21 cellular contexts compared by ENCODE assay signal in genomic region chr15:66078196-66078928, GRCh38.
DNase-seq lines count a peak whose midpoint lies in the region; ATAC-seq, FAIRE-seq and TF ChIP-seq lines count a peak whose summit lies in the region.
"Had no signal": no experiment of that assay in that cellular context is flagged by ENCODE, and none has a peak within 500 bp of the region (broad histone marks: within the 10 kb centered on the region; RNA-seq: fewer than 3 reads in every experiment).

No MANE protein-coding gene starts in this region.

- 78% methylated on average over 18 of the region's 20 CpGs; no CpG with 5 or more reads in 1 of the 2 experiments for WGBS in H1 (ENCODE audit: extremely low coverage in 1 of 2, insufficient coverage in 1 of 2, insufficient read length in 1 of 2, insufficient replicate concordance in 2 of 2, low coverage in 1 of 2, low lambda C conversion rate in 2 of 2, missing lambda C conversion rate in 1 of 2), 2 experiments

- no peaks in the 10 kb centered on the region for H3F3A ChIP-seq in GM23338 (replicated peaks; ENCODE audit: low read depth)

- H3K4me3 ChIP-seq in GM23338 (no peak overlapping the region), H1 (ENCODE audit: extremely low read depth in 1 of 4, insufficient read depth in 2 of 4, low read depth in 3 of 4, low read length in 4 of 4) (no peak overlapping the region)
- H3K4me3 ChIP-seq: heart left ventricle, lung, tibial artery had no signal

- no peak overlapping the region for H3K4ac ChIP-seq in H1 (replicated peaks; ENCODE audit: insufficient read length, low read depth, low read length)

- H3K36me3 Mint-ChIP-seq in GM23338 (ENCODE audit: low read depth) = no peaks in the 10 kb centered on the region
- no peaks in the 10 kb centered on the region for H3K36me3 Mint-ChIP-seq in activated CD8-positive, alpha-beta memory T cell treated with anti-CD3 and anti-CD28 coated beads, Interleukin-2, amount 10 ng/mL, durations not matched to agents 7 days and 5 days
- H3K36me3 Mint-ChIP-seq: immature natural killer cell; naive thymus-derived CD4-positive, alpha-beta T cell had no signal

- no peak for FAIRE-seq in H1 (lab: Jason Lieb, UNC)
- FAIRE-seq: H54 had no signal

- 0 out of 2 replicates have a peak overlapping the region, but pooled peaks have one; percentile 13 for H2BK15ac ChIP-seq in H1 (ENCODE audit: low read length)

- no peaks in the 10 kb centered on the region for H3K9me2 ChIP-seq in GM23338 (ENCODE audit: insufficient read depth)

- no peaks in the 10 kb centered on the region for H3K79me2 ChIP-seq in GM23338 (replicated peaks; ENCODE audit: insufficient read depth)
- H3K79me2 ChIP-seq in H1 (ENCODE audit: control insufficient read depth in 1 of 2, insufficient read depth in 2 of 2, low read length in 2 of 2) = no peaks in the 10 kb centered on the region
- H3K79me2 ChIP-seq: parathyroid adenoma had no signal

- no peak overlapping the region for H2BK120ac ChIP-seq in H1 (replicated peaks; ENCODE audit: low read depth, low read length)

- H3K79me1 ChIP-seq in H1 (ENCODE audit: low read depth, low read length) = no peaks in the 10 kb centered on the region

- ATAC-seq in GM23338 = peak; percentile 76
- no peak for ATAC-seq in sciatic nerve
- no peak for ATAC-seq in activated CD8-positive, alpha-beta memory T cell treated with anti-CD3 and anti-CD28 coated beads, Interleukin-2, amount 10 ng/mL, durations not matched to agents 7 days and 5 days
- no peak for ATAC-seq in HG03095 (IDR thresholded peaks at IDR 0.05; ENCODE audit: unreplicated experiment)
- ATAC-seq: effector memory CD8-positive, alpha-beta T cell; naive thymus-derived CD4-positive, alpha-beta T cell had no signal

- no peak overlapping the region for H3K4me3 Mint-ChIP-seq in GM23338
- no peak overlapping the region for H3K4me3 Mint-ChIP-seq in activated CD8-positive, alpha-beta memory T cell treated with anti-CD3 and anti-CD28 coated beads, Interleukin-2, amount 10 ng/mL, durations not matched to agents 7 days and 5 days
- H3K4me3 Mint-ChIP-seq: effector memory CD8-positive, alpha-beta T cell; immature natural killer cell; naive thymus-derived CD4-positive, alpha-beta T cell had no signal

- no peak overlapping the region for H4K91ac ChIP-seq in H1 (replicated peaks; ENCODE audit: insufficient read length, low read length)

- H4K20me1 ChIP-seq in GM23338 (replicated peaks; ENCODE audit: insufficient read depth) (no peaks in the 10 kb centered on the region), H1 (replicated peaks in 1 of 2; ENCODE audit: control insufficient read depth in 1 of 2, insufficient read depth in 2 of 2, low read length in 2 of 2) (no peaks in the 10 kb centered on the region)

- no peaks in the 10 kb centered on the region for H3K9me3 ChIP-seq in H1 (ENCODE audit: insufficient read depth in 2 of 2, low read depth in 1 of 2, low read length in 1 of 2)
- H3K9me3 ChIP-seq: heart left ventricle, tibial artery had no signal

- no peak overlapping the region for H2AK5ac ChIP-seq in H1 (ENCODE audit: low read depth, low read length)

- H3K18ac ChIP-seq in H1 (ENCODE audit: extremely low read depth, low read length) = no peak overlapping the region

- peak; percentile 50 for DNase-seq in GM23338 (ENCODE audit: low spot score)
- peak; percentile 20 for DNase-seq in NCI-H524 treated with DMSO at 0.1 percent for 48 hours (lab: John Stamatoyannopoulos, UW)
- DNase-seq in H1 (ENCODE audit: low read depth in 1 of 2, low spot score in 2 of 2) = no peak
- peak; percentile 33 for DNase-seq in sciatic nerve (ENCODE audit: low spot score)
- DNase-seq in activated CD8-positive, alpha-beta memory T cell treated with anti-CD3 and anti-CD28 coated beads, Interleukin-2, amount 10 ng/mL, durations not matched to agents 7 days and 5 days = no peak
- DNase-seq in NCI-H1048 (lab: John Stamatoyannopoulos, UW) = no peak
- DNase-seq: activated CD4-positive, alpha-beta T cell treated with anti-CD3 and anti-CD28 coated beads, Interleukin-2, amount 50 U/mL, for 1 hour; effector memory CD8-positive, alpha-beta T cell; EL; heart left ventricle; immature natural killer cell; naive thymus-derived CD4-positive, alpha-beta T cell; NCI-H146; NK-92 treated with Interleukin-12 subunit alpha and Interleukin-12 subunit beta, amount 100 ng/mL, for 24 hours; stimulated activated CD4-positive, alpha-beta T cell treated with anti-CD3 and anti-CD28 coated beads, Interleukin-1b, Interleukin-23, amount 100 ng/mL, for 48 hours; stimulated activated naive CD4-positive, alpha-beta T cell treated with Interleukin-2 at 50 U/mL for 16 hours; tibial artery had no signal

- H3K9me3 Mint-ChIP-seq in GM23338 = no peaks in the 10 kb centered on the region
- no peaks in the 10 kb centered on the region for H3K9me3 Mint-ChIP-seq in activated CD8-positive, alpha-beta memory T cell treated with anti-CD3 and anti-CD28 coated beads, Interleukin-2, amount 10 ng/mL, durations not matched to agents 7 days and 5 days (ENCODE audit: low read depth)
- H3K9me3 Mint-ChIP-seq: effector memory CD8-positive, alpha-beta T cell had no signal

- no peak overlapping the region for H3K56ac ChIP-seq in H1 (replicated peaks; ENCODE audit: insufficient read length, low read depth, low read length)

- CTCF ChIA-PET in H1 (lab: Charles Lee; ENCODE audit: partially characterized antibody) = interaction anchor here (0.6 to 1.4 kb wide), 3 partner anchors 10 to 53 kb away, joined by 3 to 4 read pairs (median 3); no protein-coding TSS in a partner anchor
- CTCF ChIA-PET in activated CD8-positive, alpha-beta memory T cell treated with anti-CD3 and anti-CD28 coated beads, Interleukin-2, amount 10 ng/mL, durations not matched to agents 7 days and 5 days (lab: Charles Lee) = no interaction called here

- no peak overlapping the region for H3K27ac Mint-ChIP-seq in GM23338
- no peak overlapping the region for H3K27ac Mint-ChIP-seq in activated CD8-positive, alpha-beta memory T cell treated with anti-CD3 and anti-CD28 coated beads, Interleukin-2, amount 10 ng/mL, durations not matched to agents 7 days and 5 days
- H3K27ac Mint-ChIP-seq: effector memory CD8-positive, alpha-beta T cell; immature natural killer cell; naive thymus-derived CD4-positive, alpha-beta T cell had no signal

- no peak overlapping the region for H3K27ac ChIP-seq in GM23338 (ENCODE audit: low read depth)
- no peak overlapping the region for H3K27ac ChIP-seq in H1 (ENCODE audit: low read depth, low read length)
- H3K27ac ChIP-seq: heart left ventricle, parathyroid adenoma, tibial artery had no signal

- no peak for TF ChIP-seq POLR2A in H1 (IDR thresholded peaks at IDR 0.05; ENCODE audit: control extremely low read depth in 1 of 2, low read depth in 2 of 2, low read length in 2 of 2)

- no peaks in the 10 kb centered on the region for H3K36me3 ChIP-seq in GM23338 (ENCODE audit: insufficient read depth)
- no peaks in the 10 kb centered on the region for H3K36me3 ChIP-seq in H1 (ENCODE audit: control insufficient read depth in 2 of 4, insufficient read depth in 4 of 4, low read length in 3 of 4)
- H3K36me3 ChIP-seq: heart left ventricle, tibial artery had no signal

- H4K8ac ChIP-seq in H1 (ENCODE audit: extremely low read depth, insufficient read depth, low read length) = peak overlapping the region; percentile 12; the same call in 1 of the 2 replicates

- no peak overlapping the region for H2AFZ ChIP-seq in GM23338
- no peak overlapping the region for H2AFZ ChIP-seq in H1 (ENCODE audit: low read length)
- H2AFZ ChIP-seq: parathyroid adenoma had no signal

- H3K23me2 ChIP-seq in H1 (ENCODE audit: low read depth, low read length) = no peaks in the 10 kb centered on the region; the same call in 1 of the 2 replicates

- H4K5ac ChIP-seq in H1 (ENCODE audit: insufficient read length, low read depth, low read length) = no peak overlapping the region

- TF ChIP-seq CTCF in GM23338 (conservative IDR thresholded peaks at IDR 0.05; ENCODE audit: low read depth in 2 of 2) (peak in 1 of 2 experiments; percentile 13; a peak in 1 of 4 replicates), H1 (IDR thresholded peaks at IDR 0.05; ENCODE audit: control extremely low read depth in 1 of 3, insufficient read depth in 1 of 3, low read depth in 1 of 3, low read length in 3 of 3) (peak in 2 of 3 experiments; percentile 27 to 38; a peak in 2 of 4 replicates)

- peak overlapping the region; percentile 55; the same call in 1 of the 2 replicates for H2BK12ac ChIP-seq in H1 (ENCODE audit: low read depth, low read length)

- intact Hi-C loops in sciatic nerve (cut with DNase I) = no loop called here

- no peak overlapping the region for H2BK20ac ChIP-seq in H1 (ENCODE audit: low read length)

- H3K27me3 Mint-ChIP-seq in GM23338 (ENCODE audit: insufficient read depth, low read depth, poor library complexity) = peaks cover 3% of the 10 kb centered on the region
- peaks cover 31% of the 10 kb centered on the region for H3K27me3 Mint-ChIP-seq in activated CD8-positive, alpha-beta memory T cell treated with anti-CD3 and anti-CD28 coated beads, Interleukin-2, amount 10 ng/mL, durations not matched to agents 7 days and 5 days

- TF ChIP-seq RAD21 in H1 (IDR thresholded peaks at IDR 0.05 in 1 of 2, conservative IDR thresholded peaks at IDR 0.05 in 1 of 2; ENCODE audit: low read depth in 2 of 2, low read length in 2 of 2) = no peak; a peak in 1 of 4 replicates

- POLR2A ChIA-PET in H1 (lab: Charles Lee; ENCODE audit: partially characterized antibody) = no interaction called here

- H3K27me3 ChIP-seq in GM23338 (ENCODE audit: insufficient read depth) (no peaks in the 10 kb centered on the region), H1 (replicated peaks in 1 of 4; ENCODE audit: control insufficient read depth in 3 of 4, extremely low read depth in 1 of 4, insufficient read depth in 3 of 4, low read length in 3 of 4) (no peaks in the 10 kb centered on the region)

- no peak overlapping the region for H3K9ac ChIP-seq in H1 (replicated peaks in 1 of 4; ENCODE audit: extremely low read depth in 1 of 4, low read depth in 3 of 4, low read length in 3 of 4)
- H3K9ac ChIP-seq: parathyroid adenoma had no signal

- H2BK5ac ChIP-seq in H1 (ENCODE audit: low read depth, low read length) = no peak overlapping the region

- H3K14ac ChIP-seq in H1 (ENCODE audit: insufficient read length) = no peak overlapping the region

- TF ChIP-seq EP300 in H1 (IDR thresholded peaks at IDR 0.05; ENCODE audit: borderline replicate concordance in 1 of 2, low read depth in 2 of 2, low read length in 2 of 2) = no peak

- H3K4me1 ChIP-seq in GM23338 (ENCODE audit: insufficient read depth) (peaks cover 6% of the 10 kb centered on the region; the same call in 1 of the 2 replicates), H1 (replicated peaks in 1 of 4; ENCODE audit: control insufficient read depth in 3 of 4, insufficient read depth in 4 of 4, low read length in 3 of 4) (peaks cover 0 to 3% (median 2%) of the 10 kb centered on the region in 4 experiments; a peak in 5 of 7 replicates)
- H3K4me1 ChIP-seq: parathyroid adenoma, tibial artery had no signal

- H3K4me2 ChIP-seq in GM23338 (no peak overlapping the region), H1 (ENCODE audit: insufficient read depth in 1 of 2, low read depth in 2 of 2, low read length in 2 of 2) (no peak overlapping the region)

- H3K4me1 Mint-ChIP-seq in GM23338 = peaks cover 14% of the 10 kb centered on the region
- H3K4me1 Mint-ChIP-seq in activated CD8-positive, alpha-beta memory T cell treated with anti-CD3 and anti-CD28 coated beads, Interleukin-2, amount 10 ng/mL, durations not matched to agents 7 days and 5 days = no peaks in the 10 kb centered on the region
- H3K4me1 Mint-ChIP-seq: immature natural killer cell; naive thymus-derived CD4-positive, alpha-beta T cell had no signal

- H3K23ac ChIP-seq in H1 (ENCODE audit: insufficient read length) = no peak overlapping the region

Comparison
In these comparisons a context has a peak if more than half of its experiments do, and no peak if none do; other contexts are left out.
1. DNase-seq: peak in GM23338 (single experiment), NCI-H524 treated with DMSO at 0.1 percent for 48 hours (single experiment) and sciatic nerve (single experiment); none in H1 (0 of 2), activated CD8-positive, alpha-beta memory T cell treated with anti-CD3 and anti-CD28 coated beads, Interleukin-2, amount 10 ng/mL, durations not matched to agents 7 days and 5 days (single experiment) and NCI-H1048 (single experiment).